Comparison of ENCODE assay signal across 2 cellular contexts in the genomic region with DNA sequence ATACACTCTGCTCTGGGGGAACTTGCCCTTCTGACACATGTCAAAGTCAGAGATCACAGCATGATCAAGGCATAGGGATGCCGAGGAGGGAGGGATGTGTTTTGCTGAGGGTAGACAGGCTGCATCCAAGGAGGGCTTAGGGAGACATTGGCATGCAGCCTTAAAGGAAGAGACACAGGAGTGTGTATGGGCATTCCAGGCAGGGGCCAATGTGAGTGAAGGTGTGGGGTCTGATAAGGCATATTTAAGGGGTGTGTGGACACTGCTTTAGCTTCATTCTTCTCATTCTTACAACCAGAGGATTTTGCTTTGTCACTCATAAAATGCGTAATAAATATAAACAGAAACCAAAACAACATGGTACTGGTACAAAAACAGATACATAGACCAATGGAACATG.
TF ChIP-seq lines count a peak whose summit lies in the region.

No MANE protein-coding gene starts in this region.

TF ChIP-seq in HCT116, 20 proteins besides CTCF, POLR2A, EP300 and RAD21:
- no peak for TF ChIP-seq TCF7L2 (IDR thresholded peaks at IDR 0.05; ENCODE audit: borderline replicate concordance, extremely low read depth, insufficient read depth, insufficient read length)
- TF ChIP-seq EZH2 (IDR thresholded peaks at IDR 0.05): no peak
- no peak for TF ChIP-seq EZH2phosphoT487 (IDR thresholded peaks at IDR 0.05; ENCODE audit: borderline replicate concordance)
- TF ChIP-seq, protein P1, sequence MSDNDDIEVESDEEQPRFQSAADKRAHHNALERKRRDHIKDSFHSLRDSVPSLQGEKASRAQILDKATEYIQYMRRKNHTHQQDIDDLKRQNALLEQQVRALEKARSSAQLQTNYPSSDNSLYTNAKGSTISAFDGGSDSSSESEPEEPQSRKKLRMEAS (IDR thresholded peaks at IDR 0.05): no peak
- TF ChIP-seq CBX3 (IDR thresholded peaks at IDR 0.05; ENCODE audit: low read depth): no peak
- TF ChIP-seq CEBPB (IDR thresholded peaks at IDR 0.05; ENCODE audit: low read depth): no peak
- TF ChIP-seq, protein P2, sequence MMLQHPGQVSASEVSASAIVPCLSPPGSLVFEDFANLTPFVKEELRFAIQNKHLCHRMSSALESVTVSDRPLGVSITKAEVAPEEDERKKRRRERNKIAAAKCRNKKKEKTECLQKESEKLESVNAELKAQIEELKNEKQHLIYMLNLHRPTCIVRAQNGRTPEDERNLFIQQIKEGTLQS (IDR thresholded peaks at IDR 0.05): no peak
- TF ChIP-seq EGR1 (IDR thresholded peaks at IDR 0.05; ENCODE audit: low read depth): no peak
- TF ChIP-seq, protein P3, sequence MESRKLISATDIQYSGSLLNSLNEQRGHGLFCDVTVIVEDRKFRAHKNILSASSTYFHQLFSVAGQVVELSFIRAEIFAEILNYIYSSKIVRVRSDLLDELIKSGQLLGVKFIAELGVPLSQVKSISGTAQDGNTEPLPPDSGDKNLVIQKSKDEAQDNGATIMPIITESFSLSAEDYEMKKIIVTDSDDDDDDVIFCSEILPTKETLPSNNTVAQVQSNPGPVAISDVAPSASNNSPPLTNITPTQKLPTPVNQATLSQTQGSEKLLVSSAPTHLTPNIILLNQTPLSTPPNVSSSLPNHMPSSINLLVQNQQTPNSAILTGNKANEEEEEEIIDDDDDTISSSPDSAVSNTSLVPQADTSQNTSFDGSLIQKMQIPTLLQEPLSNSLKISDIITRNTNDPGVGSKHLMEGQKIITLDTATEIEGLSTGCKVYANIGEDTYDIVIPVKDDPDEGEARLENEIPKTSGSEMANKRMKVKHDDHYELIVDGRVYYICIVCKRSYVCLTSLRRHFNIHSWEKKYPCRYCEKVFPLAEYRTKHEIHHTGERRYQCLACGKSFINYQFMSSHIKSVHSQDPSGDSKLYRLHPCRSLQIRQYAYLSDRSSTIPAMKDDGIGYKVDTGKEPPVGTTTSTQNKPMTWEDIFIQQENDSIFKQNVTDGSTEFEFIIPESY (IDR thresholded peaks at IDR 0.05; ENCODE audit: extremely low read depth, insufficient replicate concordance, low read length): no peak
- no peak for TF ChIP-seq ZFX (IDR thresholded peaks at IDR 0.05)
- TF ChIP-seq SRF (IDR thresholded peaks at IDR 0.05; ENCODE audit: low read depth): no peak
- TF ChIP-seq POLR2AphosphoS5 (IDR thresholded peaks at IDR 0.05; ENCODE audit: low read depth, low read length): no peak
- TF ChIP-seq JUND (IDR thresholded peaks at IDR 0.05): no peak
- no peak for TF ChIP-seq ZNF274 (IDR thresholded peaks at IDR 0.05; ENCODE audit: low read depth, low read length)
- TF ChIP-seq FOSL1 (IDR thresholded peaks at IDR 0.05; ENCODE audit: low read depth): no peak
- TF ChIP-seq SP1 (IDR thresholded peaks at IDR 0.05; ENCODE audit: low read depth): no peak
- TF ChIP-seq, protein P4, sequence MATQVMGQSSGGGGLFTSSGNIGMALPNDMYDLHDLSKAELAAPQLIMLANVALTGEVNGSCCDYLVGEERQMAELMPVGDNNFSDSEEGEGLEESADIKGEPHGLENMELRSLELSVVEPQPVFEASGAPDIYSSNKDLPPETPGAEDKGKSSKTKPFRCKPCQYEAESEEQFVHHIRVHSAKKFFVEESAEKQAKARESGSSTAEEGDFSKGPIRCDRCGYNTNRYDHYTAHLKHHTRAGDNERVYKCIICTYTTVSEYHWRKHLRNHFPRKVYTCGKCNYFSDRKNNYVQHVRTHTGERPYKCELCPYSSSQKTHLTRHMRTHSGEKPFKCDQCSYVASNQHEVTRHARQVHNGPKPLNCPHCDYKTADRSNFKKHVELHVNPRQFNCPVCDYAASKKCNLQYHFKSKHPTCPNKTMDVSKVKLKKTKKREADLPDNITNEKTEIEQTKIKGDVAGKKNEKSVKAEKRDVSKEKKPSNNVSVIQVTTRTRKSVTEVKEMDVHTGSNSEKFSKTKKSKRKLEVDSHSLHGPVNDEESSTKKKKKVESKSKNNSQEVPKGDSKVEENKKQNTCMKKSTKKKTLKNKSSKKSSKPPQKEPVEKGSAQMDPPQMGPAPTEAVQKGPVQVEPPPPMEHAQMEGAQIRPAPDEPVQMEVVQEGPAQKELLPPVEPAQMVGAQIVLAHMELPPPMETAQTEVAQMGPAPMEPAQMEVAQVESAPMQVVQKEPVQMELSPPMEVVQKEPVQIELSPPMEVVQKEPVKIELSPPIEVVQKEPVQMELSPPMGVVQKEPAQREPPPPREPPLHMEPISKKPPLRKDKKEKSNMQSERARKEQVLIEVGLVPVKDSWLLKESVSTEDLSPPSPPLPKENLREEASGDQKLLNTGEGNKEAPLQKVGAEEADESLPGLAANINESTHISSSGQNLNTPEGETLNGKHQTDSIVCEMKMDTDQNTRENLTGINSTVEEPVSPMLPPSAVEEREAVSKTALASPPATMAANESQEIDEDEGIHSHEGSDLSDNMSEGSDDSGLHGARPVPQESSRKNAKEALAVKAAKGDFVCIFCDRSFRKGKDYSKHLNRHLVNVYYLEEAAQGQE (IDR thresholded peaks at IDR 0.05; ENCODE audit: low read depth): no peak
- no peak for TF ChIP-seq SIN3A (IDR thresholded peaks at IDR 0.05; ENCODE audit: low read depth)
- TF ChIP-seq ELF1 (IDR thresholded peaks at IDR 0.05; ENCODE audit: borderline replicate concordance, low read depth): no peak

TF ChIP-seq in H1, 55 proteins besides CTCF, POLR2A, EP300 and RAD21:
- TF ChIP-seq NANOG (IDR thresholded peaks at IDR 0.05; ENCODE audit: insufficient read depth, low read depth, low read length, poor library complexity, severe bottlenecking) (no peak), SP1 (IDR thresholded peaks at IDR 0.05; ENCODE audit: low read depth, low read length) (no peak)
